Comparison of ENCODE assay signal across 13 cellular contexts in the genomic region with DNA sequence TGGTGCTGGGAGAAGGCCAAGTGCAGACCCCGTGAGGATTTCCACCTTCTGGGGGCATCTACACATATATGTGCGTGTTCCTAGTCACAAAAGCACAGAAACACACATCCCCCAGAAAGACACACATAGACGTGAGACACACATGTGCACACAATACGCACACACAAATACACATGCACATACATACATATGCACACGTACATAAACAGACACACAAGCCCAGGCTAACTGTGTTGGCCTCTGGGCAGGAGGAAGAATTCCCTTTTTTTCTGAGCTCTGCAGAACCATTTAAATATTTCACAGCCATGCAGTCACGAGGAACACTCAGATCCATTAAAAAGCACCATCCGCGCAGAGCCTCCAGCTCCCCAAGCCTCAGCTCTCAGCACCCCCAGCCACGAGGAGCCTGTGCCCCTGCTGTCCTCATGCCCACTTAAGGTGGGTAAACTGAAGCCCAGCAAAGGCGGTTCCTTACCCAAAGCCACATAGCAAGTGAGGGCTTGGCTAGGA. TPM values are rescaled to one million over a fixed set of nuclear protein-coding genes. Genes with fewer than 3 reads are reported as not detected.
DNase-seq lines count a peak whose midpoint lies in the region; ATAC-seq and TF ChIP-seq lines count a peak whose summit lies in the region.
"Had no signal": no experiment of that assay in that cellular context is flagged by ENCODE, and none has a peak within 500 bp of the region (broad histone marks: within the 10 kb centered on the region; RNA-seq: fewer than 3 reads in every experiment).

No MANE protein-coding gene starts in this region.

- H3K9ac ChIP-seq in mammary epithelial cell (ENCODE audit: insufficient read depth, low read length): no peak overlapping the region
- no peak overlapping the region for H3K9ac ChIP-seq in MM.1S (ENCODE audit: low read length)
- H3K9ac ChIP-seq: GM23248 had no signal

- ATAC-seq in lower lobe of right lung: no peak
- no peak for ATAC-seq in GM21423 (IDR thresholded peaks at IDR 0.05; ENCODE audit: unreplicated experiment)
- ATAC-seq in HG03354 (IDR thresholded peaks at IDR 0.05; ENCODE audit: poor library complexity, severe bottlenecking, unreplicated experiment): no peak

- H3K4me1 Mint-ChIP-seq in MCF 10A (ENCODE audit: insufficient read depth, unreplicated experiment): peaks cover 18% of the 10 kb centered on the region
- peaks cover 57% of the 10 kb centered on the region for H3K4me1 Mint-ChIP-seq in activated naive CD8-positive, alpha-beta T cell treated with anti-CD3 and anti-CD28 coated beads for 36 hours

- CTCF ChIA-PET in MCF 10A (lab: Yijun Ruan, JAX): interaction anchor here (0.9 to 1.8 kb wide), 5 partner anchors 10 to 171 kb away, joined by 3 to 6 read pairs (median 3); no protein-coding TSS in a partner anchor
- CTCF ChIA-PET in mammary epithelial cell (lab: Charles Lee; ENCODE audit: low non-redundant PET): no interaction called here

- H3K4me3 ChIP-seq in mammary epithelial cell (replicated peaks in 1 of 3; ENCODE audit: insufficient read depth in 1 of 3, low read depth in 2 of 3, low read length in 3 of 3) (no peak overlapping the region), lower lobe of right lung (no peak overlapping the region), thyroid gland (replicated peaks in 1 of 3) (no peak overlapping the region), MM.1S (ENCODE audit: low read length) (no peak overlapping the region)
- H3K4me3 ChIP-seq: GM23248, smooth muscle cell had no signal

- dilution Hi-C loops in mammary epithelial cell (cut with HindIII; ENCODE audit: low sequenced_read_pairs): no loop called here

- H3K36me3 ChIP-seq in mammary epithelial cell (ENCODE audit: insufficient read depth, low read length) (peaks cover 4% of the 10 kb centered on the region), lower lobe of right lung (peaks cover 23% of the 10 kb centered on the region), thyroid gland (peaks cover 10 to 12% of the 10 kb centered on the region in 2 donors), MM.1S (replicated peaks; ENCODE audit: insufficient read depth, low read length) (no peaks in the 10 kb centered on the region)

- peaks cover 36% of the 10 kb centered on the region for H3K4me1 ChIP-seq in mammary epithelial cell (ENCODE audit: insufficient read depth, low read length)
- peaks cover 75% of the 10 kb centered on the region for H3K4me1 ChIP-seq in lower lobe of right lung
- H3K4me1 ChIP-seq in thyroid gland: peaks cover 67 to 82% of the 10 kb centered on the region in 2 donors
- H3K4me1 ChIP-seq in MM.1S (ENCODE audit: low read length): no peaks in the 10 kb centered on the region

- POLR2A ChIA-PET in MCF 10A (lab: Yijun Ruan, JAX): interaction anchor here (1.3 kb wide), 1 partner anchor 9 kb away, joined by 5 read pairs; no protein-coding TSS in a partner anchor

- peaks cover 55% of the 10 kb centered on the region for H3K36me3 Mint-ChIP-seq in MCF 10A (ENCODE audit: insufficient read depth, unreplicated experiment)
- H3K36me3 Mint-ChIP-seq in activated naive CD8-positive, alpha-beta T cell treated with anti-CD3 and anti-CD28 coated beads for 36 hours: peaks cover 29% of the 10 kb centered on the region

- peaks cover 67% of the 10 kb centered on the region for H3K79me2 ChIP-seq in mammary epithelial cell (ENCODE audit: insufficient read depth, low read length)
- peaks cover 31% of the 10 kb centered on the region for H3K79me2 ChIP-seq in MM.1S (ENCODE audit: low read length)

- BruUV-seq in MCF 10A (replicated peaks; lab: Mats Ljungman, UMichigan) (no TSS peak), mammary epithelial cell (replicated peaks; lab: Mats Ljungman, UMichigan) (no TSS peak)

- H3K27ac ChIP-seq in mammary epithelial cell (ENCODE audit: insufficient read depth, low read depth, low read length): no peak overlapping the region
- H3K27ac ChIP-seq in lower lobe of right lung: peak overlapping the region; percentile 67
- peak overlapping the region in 2 of 3 donors; percentile 96 to 98 for H3K27ac ChIP-seq in thyroid gland
- H3K27ac ChIP-seq in MM.1S (ENCODE audit: low read length): no peak overlapping the region
- H3K27ac ChIP-seq: GM23248 had no signal

- TF ChIP-seq POLR2A in thyroid gland (IDR thresholded peaks at IDR 0.05): no peak

- no peaks in the 10 kb centered on the region for H3K9me3 ChIP-seq in mammary epithelial cell (replicated peaks; ENCODE audit: insufficient read depth, low read length)
- H3K9me3 ChIP-seq in lower lobe of right lung: no peaks in the 10 kb centered on the region
- no peaks in the 10 kb centered on the region for H3K9me3 ChIP-seq in thyroid gland
- no peaks in the 10 kb centered on the region for H3K9me3 ChIP-seq in MM.1S (replicated peaks; ENCODE audit: insufficient read depth, low read length)

- in situ Hi-C loops in mammary epithelial cell (cut with MboI; ENCODE audit: low sequenced_read_pairs in 2 of 2): no loop called here

- H3K4me2 ChIP-seq in mammary epithelial cell (ENCODE audit: insufficient read depth, low read depth, low read length): no peak overlapping the region
- H3K4me2 ChIP-seq in MM.1S (ENCODE audit: low read depth, low read length): no peak overlapping the region
- H3K4me2 ChIP-seq: smooth muscle cell had no signal

- H3K4me3 Mint-ChIP-seq in MCF 10A (ENCODE audit: unreplicated experiment): no peak overlapping the region
- H3K4me3 Mint-ChIP-seq in activated naive CD8-positive, alpha-beta T cell treated with anti-CD3 and anti-CD28 coated beads for 36 hours: no peak overlapping the region

- WGBS in mammary epithelial cell (ENCODE audit: low coverage, missing lambda C conversion rate): 97% methylated on average over 9 of the region's 10 CpGs
- 84 to 89% methylated on average over 9 to 10 of the region's 10 CpGs for WGBS in thyroid gland, 2 donors

- no peaks in the 10 kb centered on the region for H3K9me3 Mint-ChIP-seq in MCF 10A (ENCODE audit: unreplicated experiment)
- H3K9me3 Mint-ChIP-seq in activated naive CD8-positive, alpha-beta T cell treated with anti-CD3 and anti-CD28 coated beads for 36 hours: no peaks in the 10 kb centered on the region

- H3K27me3 Mint-ChIP-seq in MCF 10A (ENCODE audit: insufficient read depth, unreplicated experiment): no peaks in the 10 kb centered on the region
- H3K27me3 Mint-ChIP-seq in activated naive CD8-positive, alpha-beta T cell treated with anti-CD3 and anti-CD28 coated beads for 36 hours: no peaks in the 10 kb centered on the region

- no peaks in the 10 kb centered on the region for H3F3A ChIP-seq in MM.1S (ENCODE audit: insufficient read depth, low read length)

- no peak for DNase-seq in MCF 10A (ENCODE audit: unreplicated experiment)
- DNase-seq in mammary epithelial cell: no peak
- DNase-seq in activated naive CD8-positive, alpha-beta T cell treated with anti-CD3 and anti-CD28 coated beads for 36 hours: no peak
- DNase-seq in lower lobe of right lung: no peak
- DNase-seq in thyroid gland: peak in 1 of 2 donors; percentile 5
- no peak for DNase-seq in MM.1S
- DNase-seq: foreskin melanocyte, GM23248, NCI-H2107 had no signal

- peak overlapping the region; percentile 22 for H3K27ac Mint-ChIP-seq in MCF 10A (ENCODE audit: low read depth, unreplicated experiment)
- H3K27ac Mint-ChIP-seq in activated naive CD8-positive, alpha-beta T cell treated with anti-CD3 and anti-CD28 coated beads for 36 hours: peak overlapping the region; percentile 48

- no peaks in the 10 kb centered on the region for H3K27me3 ChIP-seq in mammary epithelial cell (ENCODE audit: insufficient read depth, low read length)
- no peaks in the 10 kb centered on the region for H3K27me3 ChIP-seq in lower lobe of right lung (ENCODE audit: low read depth)
- H3K27me3 ChIP-seq in thyroid gland: no peaks in the 10 kb centered on the region
- H3K27me3 ChIP-seq in MM.1S (replicated peaks; ENCODE audit: insufficient read depth, low read length): no peaks in the 10 kb centered on the region

- no peak for TF ChIP-seq CTCF in MCF 10A (IDR thresholded peaks at IDR 0.05; ENCODE audit: unreplicated experiment)
- no peak for TF ChIP-seq CTCF in mammary epithelial cell (conservative IDR thresholded peaks at IDR 0.05 in 1 of 2, IDR thresholded peaks at IDR 0.05 in 1 of 2; ENCODE audit: extremely low read depth in 1 of 2, insufficient read depth in 1 of 2, low read depth in 1 of 2, low read length in 2 of 2)
- TF ChIP-seq CTCF in lower lobe of right lung (IDR thresholded peaks at IDR 0.05): no peak
- TF ChIP-seq CTCF in thyroid gland (IDR thresholded peaks at IDR 0.05): no peak
- no peak for TF ChIP-seq CTCF in MM.1S (IDR thresholded peaks at IDR 0.05; ENCODE audit: low read length)

- H4K20me1 ChIP-seq in mammary epithelial cell (ENCODE audit: insufficient read depth, low read length) (no peaks in the 10 kb centered on the region), MM.1S (ENCODE audit: insufficient read depth, low read length) (no peaks in the 10 kb centered on the region)

- no peak overlapping the region for H2AFZ ChIP-seq in mammary epithelial cell (ENCODE audit: low read depth, low read length)
- H2AFZ ChIP-seq in MM.1S (ENCODE audit: low read length): no peak overlapping the region
- H2AFZ ChIP-seq: GM23248 had no signal

- no peaks in the 10 kb centered on the region for H3K9me2 ChIP-seq in MM.1S (replicated peaks; ENCODE audit: insufficient read depth, low read length)

- intact Hi-C loops in MCF 10A (cut with micrococcal nuclease): no loop called here
- intact Hi-C loops in mammary epithelial cell (cut with micrococcal nuclease): no loop called here
- intact Hi-C loops in lower lobe of right lung (cut with DNase I): no loop called here
- intact Hi-C loops in thyroid gland (cut with DNase I): no loop called here

RNA-seq across cellular contexts. Expression of gene NINJ1, which starts 5.3 kb away (rescaled TPM):
- total RNA-seq in MCF 10A (2022): 51.0 and 64.7 TPM in 2 replicates
- total RNA-seq in mammary epithelial cell: 10 to 100 TPM; 50.2 to 92.2 TPM
- polyA plus RNA-seq in mammary epithelial cell: 48.5 TPM
- polyA minus RNA-seq in mammary epithelial cell: 69.2 TPM
- 10 to 100 TPM; 74.9 to 77.8 TPM for total RNA-seq in activated naive CD8-positive, alpha-beta T cell treated with anti-CD3 and anti-CD28 coated beads for 36 hours
- total RNA-seq in lower lobe of right lung: 46.6 TPM
- 100 to 1,000 TPM in 2 of 4 donors, 10 to 100 TPM in 2; 82.9 to 168 (median 121) TPM for total RNA-seq in thyroid gland

RNA-seq across cellular contexts. Expression of gene CARD19, which starts 32.8 kb away (rescaled TPM):
- total RNA-seq in MCF 10A (2022) (34.4 and 36.6 TPM in 2 replicates), mammary epithelial cell (10 to 100 TPM; 56.1 to 68.8 TPM), lower lobe of right lung (25.6 TPM), thyroid gland (10 to 100 TPM; 37.0 to 61.8 (median 49.1) TPM)
- polyA plus RNA-seq in mammary epithelial cell: 77.6 TPM
- 10.8 TPM for polyA minus RNA-seq in mammary epithelial cell
- 10 to 100 TPM; 36.5 to 38.6 TPM for total RNA-seq in activated naive CD8-positive, alpha-beta T cell treated with anti-CD3 and anti-CD28 coated beads for 36 hours

RNA-seq across cellular contexts. Expression of gene WNK2, which starts 55.2 kb away (rescaled TPM):
- total RNA-seq in MCF 10A (2022) (0.07 and 0.29 TPM in 2 replicates), mammary epithelial cell (10 to 100 TPM in 1 of 2 donors, under 1 TPM in 1; 0.49 to 12.8 TPM), lower lobe of right lung (7.7 TPM), thyroid gland (1 to 10 TPM in 3 of 4 donors, under 1 TPM in 1; 0.94 to 8.5 (median 8.1) TPM)
- polyA plus RNA-seq in mammary epithelial cell: 0.01 TPM
- polyA minus RNA-seq in mammary epithelial cell: not detected
- total RNA-seq in activated naive CD8-positive, alpha-beta T cell treated with anti-CD3 and anti-CD28 coated beads for 36 hours: under 1 TPM; 0.88 to 0.89 TPM
- total RNA-seq: GM23248, myocyte had no signal
- polyA plus RNA-seq: GM23248 had no signal

Comparison
In these comparisons a context has a peak if more than half of its experiments do, and no peak if none do; other contexts are left out.
1. H3K27ac ChIP-seq: peak in lower lobe of right lung (single experiment) and thyroid gland (2 of 3); none in mammary epithelial cell (single experiment) and MM.1S (single experiment).